Comparison of ENCODE assay signal across 9 cellular contexts in the genomic region with DNA sequence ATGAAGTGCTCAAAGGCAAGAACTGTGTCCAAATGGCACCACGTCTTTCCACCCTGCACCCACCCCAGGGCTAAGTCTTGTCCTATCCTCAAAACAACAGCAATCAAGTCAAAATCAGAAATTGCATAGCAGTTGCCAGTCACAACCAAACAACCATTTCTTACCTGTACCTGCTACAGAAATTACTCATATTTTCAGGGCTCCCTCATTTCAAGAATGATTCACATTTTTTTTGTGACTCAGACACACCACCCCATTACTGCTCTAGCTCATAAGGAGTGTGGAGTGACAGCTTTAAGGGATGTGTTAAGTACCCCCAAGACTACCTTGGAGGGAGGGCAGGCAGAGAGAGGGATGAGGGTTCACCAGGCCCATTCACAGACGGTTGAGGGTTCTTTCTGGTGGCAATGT.
DNase-seq lines count a peak whose midpoint lies in the region; ATAC-seq, FAIRE-seq and TF ChIP-seq lines count a peak whose summit lies in the region.
"Had no signal": no experiment of that assay in that cellular context is flagged by ENCODE, and none has a peak within 500 bp of the region (broad histone marks: within the 10 kb centered on the region; RNA-seq: fewer than 3 reads in every experiment).

No MANE protein-coding gene starts in this region.

- no peak overlapping the region for H3K27ac Mint-ChIP-seq in type B pancreatic cell

- CTCF ChIA-PET in AG04450 (lab: Charles Lee) (interaction anchor here (1.7 to 2.1 kb wide), 2 partner anchors 80 to 208 kb away, joined by 4 to 15 read pairs; no protein-coding TSS in a partner anchor), GM12878 (lab: Yijun Ruan, JAX) (interaction anchor here (1.1 to 2.4 kb wide), 7 partner anchors 13 to 207 kb away, joined by 3 to 7 read pairs (median 4); no protein-coding TSS in a partner anchor)

- no peak overlapping the region for H3K9ac ChIP-seq in GM12878 (ENCODE audit: control insufficient read depth, insufficient read depth, low read length)

- H3K27me3 Mint-ChIP-seq in type B pancreatic cell = no peaks in the 10 kb centered on the region

- TF ChIP-seq RAD21 in GM12878 (IDR thresholded peaks at IDR 0.05; ENCODE audit: insufficient read depth, low read depth, low read length) = 0 out of 2 replicates have a peak, but pooled peaks have one; percentile 5

- WGBS in GM12878 (ENCODE audit: insufficient coverage, insufficient replicate concordance, low lambda C conversion rate, missing lambda C conversion rate) = 0% methylated on average over 2 of the region's 2 CpGs

- H3K4me3 ChIP-seq in AG04450 (ENCODE audit: low read depth, low read length) = no peak overlapping the region
- no peak overlapping the region for H3K4me3 ChIP-seq in GM12878

- no peak overlapping the region for H3K4me3 Mint-ChIP-seq in type B pancreatic cell

- H3K9me3 Mint-ChIP-seq in type B pancreatic cell = no peaks in the 10 kb centered on the region

- no peaks in the 10 kb centered on the region for H3K79me2 ChIP-seq in GM12878 (ENCODE audit: control insufficient read depth, insufficient read depth, low read length)

- H3K36me3 ChIP-seq in GM12878 (ENCODE audit: control insufficient read depth in 2 of 2, insufficient read depth in 2 of 2, low read length in 1 of 2) = no peaks in the 10 kb centered on the region; a peak in 1 of 4 replicates

- intact Hi-C loops in GM12878 (cut with micrococcal nuclease; ENCODE audit: unreplicated experiment) = no loop called here

- peaks cover 10% of the 10 kb centered on the region for H3K4me1 ChIP-seq in GM12878 (ENCODE audit: control insufficient read depth, insufficient read depth, low read length)

- no peaks in the 10 kb centered on the region for H4K20me1 ChIP-seq in GM12878 (ENCODE audit: control insufficient read depth, insufficient read depth)

- H2AFZ ChIP-seq in GM12878 (ENCODE audit: control insufficient read depth, low read depth, low read length) = no peak overlapping the region

- H3K27me3 ChIP-seq in AG04450 (ENCODE audit: control insufficient read depth, insufficient read depth, low read length) (no peaks in the 10 kb centered on the region), GM12878 (replicated peaks in 1 of 2; ENCODE audit: control insufficient read depth in 2 of 2, insufficient read depth in 2 of 2, low read length in 1 of 2) (no peaks in the 10 kb centered on the region)

- peak; percentile 80 for ATAC-seq in HG03520 (IDR thresholded peaks at IDR 0.05; ENCODE audit: unreplicated experiment)
- peak; percentile 95 for ATAC-seq in GM12878

- in situ Hi-C loops in GM12878 (cut with MboI) = no loop called here

- no TSS peak for BruUV-seq in GM12878 (replicated peaks; lab: Mats Ljungman, UMichigan)

- DNase-seq in AG04450 (ENCODE audit: low read depth, low spot score) (no peak), GM19240 (ENCODE audit: insufficient read length, low spot score) (peak; percentile 55), GM12878 (ENCODE audit: low read depth, low spot score) (peak; percentile 57), NCI-H82 treated with DMSO at 0.1 percent for 48 hours (lab: John Stamatoyannopoulos, UW; ENCODE audit: unreplicated experiment) (no peak), MV-4-11 (lab: John Stamatoyannopoulos, UW) (no peak), erythroblast (lab: John Stamatoyannopoulos, UW) (no peak), type B pancreatic cell (ENCODE audit: extremely low spot score, unreplicated experiment) (no peak)
- DNase-seq: NCI-H526 had no signal

- SMC1A ChIA-PET in GM12878 (lab: Charles Lee; ENCODE audit: uncharacterized antibody, unreplicated experiment) = interaction anchor here (0.7 to 2.1 kb wide), 9 partner anchors 10 to 169 kb away, joined by 3 to 8 read pairs (median 4); no protein-coding TSS in a partner anchor

- POLR2A ChIA-PET in AG04450 (lab: Yijun Ruan, JAX) (no interaction called here), GM12878 (lab: Charles Lee) (interaction anchor here (0.6 to 1.3 kb wide), 2 partner anchors 49 to 167 kb away, joined by 3 read pairs; no protein-coding TSS in a partner anchor)

- FAIRE-seq in GM12878 (lab: Jason Lieb, UNC) = peak; percentile 56

- H3K27ac ChIP-seq in AG04450 (ENCODE audit: low read depth, low read length) (peak overlapping the region; percentile 89), GM12878 (ENCODE audit: control insufficient read depth, insufficient read depth) (no peak overlapping the region)

- H3K4me2 ChIP-seq in GM12878 (ENCODE audit: control insufficient read depth, insufficient read depth) = peak overlapping the region; percentile 23; the same call in 1 of the 2 replicates

- peak; percentile 77 to 89; a peak in 3 of 4 replicates for TF ChIP-seq EP300 in GM12878 (IDR thresholded peaks at IDR 0.05; ENCODE audit: borderline replicate concordance in 1 of 2, control insufficient read depth in 1 of 2, low read depth in 2 of 2, low read length in 2 of 2)

- no peaks in the 10 kb centered on the region for H3K9me3 ChIP-seq in AG04450 (ENCODE audit: control insufficient read depth, insufficient read depth, low read length)
- no peaks in the 10 kb centered on the region for H3K9me3 ChIP-seq in GM12878 (replicated peaks; ENCODE audit: control insufficient read depth, insufficient read depth, low read length)

- RAD21 ChIA-PET in GM12878 (lab: Charles Lee; ENCODE audit: unreplicated experiment) = interaction anchor here (0.9 to 1.0 kb wide), 2 partner anchors 50 to 63 kb away, joined by 3 to 4 read pairs; no protein-coding TSS in a partner anchor

- no peaks in the 10 kb centered on the region for H3K36me3 Mint-ChIP-seq in type B pancreatic cell

- TF ChIP-seq POLR2A in GM12878 (IDR thresholded peaks at IDR 0.05; ENCODE audit: low read depth, low read length) (no peak), erythroblast (IDR thresholded peaks at IDR 0.05; ENCODE audit: low read length) (no peak)

- TF ChIP-seq CTCF in AG04450 (IDR thresholded peaks at IDR 0.05; ENCODE audit: low read depth, low read length) (no peak), GM12878 (IDR thresholded peaks at IDR 0.05 in 2 of 3, conservative IDR thresholded peaks at IDR 0.05 in 1 of 3; ENCODE audit: control insufficient read depth in 2 of 3, extremely low read depth in 1 of 3, insufficient read depth in 1 of 3, low read depth in 3 of 3, low read length in 3 of 3) (no peak), type B pancreatic cell (conservative IDR thresholded peaks at IDR 0.05) (no peak)

- H3K4me1 Mint-ChIP-seq in type B pancreatic cell (ENCODE audit: unreplicated experiment) = peaks cover 8% of the 10 kb centered on the region

TF ChIP-seq in GM12878, 131 proteins besides CTCF, POLR2A, EP300 and RAD21 (continues in another document):
- peak; percentile 71; the same call in 1 of the 2 replicates for TF ChIP-seq CREB1 (IDR thresholded peaks at IDR 0.05; ENCODE audit: low read depth)
- TF ChIP-seq IKZF1 (conservative IDR thresholded peaks at IDR 0.05) = 0 out of 2 replicates have a peak, but pooled peaks have one; percentile 12
- TF ChIP-seq MTA2 (IDR thresholded peaks at IDR 0.05; ENCODE audit: low read depth) = peak; percentile 44; the same call in 1 of the 2 replicates
- TF ChIP-seq JUNB (IDR thresholded peaks at IDR 0.05) = peak; percentile 100
- TF ChIP-seq YBX1 (IDR thresholded peaks at IDR 0.05) = no peak
- no peak for TF ChIP-seq SMAD1 (IDR thresholded peaks at IDR 0.05; ENCODE audit: low read depth, partially characterized antibody)
- 0 out of 2 replicates have a peak, but pooled peaks have one; percentile 41 for TF ChIP-seq TCF12 (IDR thresholded peaks at IDR 0.05; ENCODE audit: low read depth, low read length)
- TF ChIP-seq POU2F2 (IDR thresholded peaks at IDR 0.05; ENCODE audit: borderline replicate concordance, low read depth, low read length) = peak; percentile 69; the same call in 2 of the 3 replicates
- peak; percentile 24 for TF ChIP-seq MEF2B (IDR thresholded peaks at IDR 0.05; ENCODE audit: partially characterized antibody, poor library complexity, severe bottlenecking)
- TF ChIP-seq, protein P1, sequence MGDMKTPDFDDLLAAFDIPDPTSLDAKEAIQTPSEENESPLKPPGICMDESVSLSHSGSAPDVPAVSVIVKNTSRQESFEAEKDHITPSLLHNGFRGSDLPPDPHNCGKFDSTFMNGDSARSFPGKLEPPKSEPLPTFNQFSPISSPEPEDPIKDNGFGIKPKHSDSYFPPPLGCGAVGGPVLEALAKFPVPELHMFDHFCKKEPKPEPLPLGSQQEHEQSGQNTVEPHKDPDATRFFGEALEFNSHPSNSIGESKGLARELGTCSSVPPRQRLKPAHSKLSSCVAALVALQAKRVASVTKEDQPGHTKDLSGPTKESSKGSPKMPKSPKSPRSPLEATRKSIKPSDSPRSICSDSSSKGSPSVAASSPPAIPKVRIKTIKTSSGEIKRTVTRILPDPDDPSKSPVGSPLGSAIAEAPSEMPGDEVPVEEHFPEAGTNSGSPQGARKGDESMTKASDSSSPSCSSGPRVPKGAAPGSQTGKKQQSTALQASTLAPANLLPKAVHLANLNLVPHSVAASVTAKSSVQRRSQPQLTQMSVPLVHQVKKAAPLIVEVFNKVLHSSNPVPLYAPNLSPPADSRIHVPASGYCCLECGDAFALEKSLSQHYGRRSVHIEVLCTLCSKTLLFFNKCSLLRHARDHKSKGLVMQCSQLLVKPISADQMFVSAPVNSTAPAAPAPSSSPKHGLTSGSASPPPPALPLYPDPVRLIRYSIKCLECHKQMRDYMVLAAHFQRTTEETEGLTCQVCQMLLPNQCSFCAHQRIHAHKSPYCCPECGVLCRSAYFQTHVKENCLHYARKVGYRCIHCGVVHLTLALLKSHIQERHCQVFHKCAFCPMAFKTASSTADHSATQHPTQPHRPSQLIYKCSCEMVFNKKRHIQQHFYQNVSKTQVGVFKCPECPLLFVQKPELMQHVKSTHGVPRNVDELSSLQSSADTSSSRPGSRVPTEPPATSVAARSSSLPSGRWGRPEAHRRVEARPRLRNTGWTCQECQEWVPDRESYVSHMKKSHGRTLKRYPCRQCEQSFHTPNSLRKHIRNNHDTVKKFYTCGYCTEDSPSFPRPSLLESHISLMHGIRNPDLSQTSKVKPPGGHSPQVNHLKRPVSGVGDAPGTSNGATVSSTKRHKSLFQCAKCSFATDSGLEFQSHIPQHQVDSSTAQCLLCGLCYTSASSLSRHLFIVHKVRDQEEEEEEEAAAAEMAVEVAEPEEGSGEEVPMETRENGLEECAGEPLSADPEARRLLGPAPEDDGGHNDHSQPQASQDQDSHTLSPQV (IDR thresholded peaks at IDR 0.05) = no peak
- TF ChIP-seq MTA3 (IDR thresholded peaks at IDR 0.05; ENCODE audit: borderline replicate concordance, low read length) = peak; percentile 96
- TF ChIP-seq CEBPB (IDR thresholded peaks at IDR 0.05; ENCODE audit: borderline replicate concordance in 1 of 2, low read depth in 2 of 2, low read length in 2 of 2) = peak in 1 of 2 experiments; percentile 86; a peak in 1 of 4 replicates

Comparison
In these comparisons a context has a peak if more than half of its experiments do, and no peak if none do; other contexts are left out.
1. DNase-seq: peak in GM19240 (single experiment) and GM12878 (single experiment); none in AG04450 (single experiment), NCI-H82 treated with DMSO at 0.1 percent for 48 hours (single experiment), MV-4-11 (single experiment), erythroblast (0 of 2) and type B pancreatic cell (single experiment).